ENCODE assay signal across 8 cellular contexts in the genomic region with DNA sequence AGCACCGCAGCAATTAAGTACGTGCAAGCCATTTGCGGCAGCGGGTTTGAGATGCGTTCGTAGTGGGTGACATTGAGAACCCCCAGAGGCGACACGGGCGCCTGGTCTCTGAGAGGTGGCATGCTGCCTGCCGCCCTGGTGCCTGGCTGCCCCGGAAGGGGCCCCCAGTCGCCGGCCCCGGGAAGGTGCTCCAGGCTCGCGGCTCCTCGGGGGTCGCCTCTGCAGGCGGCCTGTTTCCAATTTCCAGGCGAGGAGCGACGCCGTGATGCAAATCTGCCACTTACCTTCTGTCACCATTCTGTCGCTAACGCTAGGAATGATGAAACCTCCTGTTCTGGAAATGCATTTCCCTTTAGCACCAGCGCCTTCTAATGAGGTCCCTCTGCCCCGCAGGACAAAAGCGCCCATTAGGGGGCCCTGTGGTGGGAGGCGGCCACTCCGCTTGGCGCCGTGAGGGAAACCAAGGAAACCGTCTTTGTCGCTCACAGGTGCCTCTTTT. TPM values are rescaled to one million over a fixed set of nuclear protein-coding genes. Genes with fewer than 3 reads are reported as not detected.
DNase-seq lines count a peak whose midpoint lies in the region; ATAC-seq, FAIRE-seq and TF ChIP-seq lines count a peak whose summit lies in the region.

No MANE protein-coding gene starts in this region.

- H3K9ac ChIP-seq in HepG2 (ENCODE audit: insufficient read depth, low read depth, low read length): no peak overlapping the region

- TF ChIP-seq CTCF in HepG2 (CRISPR knock-in tag; IDR thresholded peaks at IDR 0.05): no peak
- TF ChIP-seq CTCF in transverse colon (IDR thresholded peaks at IDR 0.05): no peak

- H3K27ac ChIP-seq in HepG2 (ENCODE audit: extremely low read length, insufficient read depth, low read length) (no peak overlapping the region), transverse colon (no peak overlapping the region)

- BruUV-seq in HepG2 (replicated peaks; lab: Mats Ljungman, UMichigan): no TSS peak

- H3K4me3 ChIP-seq in HepG2 (replicated peaks in 1 of 3; ENCODE audit: insufficient read depth in 1 of 3, low read depth in 2 of 3, low read length in 3 of 3) (peak overlapping the region in 1 of 3 experiments; percentile 5; a peak in 1 of 6 replicates), transverse colon (peak overlapping the region in 3 of 4 donors; percentile 2 to 25 (median 23))

- H3K36me3 Mint-ChIP-seq in activated naive CD4-positive, alpha-beta T cell treated with anti-CD3 and anti-CD28 coated beads for 36 hours (ENCODE audit: low read depth): peaks cover 2% of the 10 kb centered on the region

- H3K4me2 ChIP-seq in HepG2 (ENCODE audit: low read depth, low read length): peak overlapping the region; percentile 46

- 47% methylated on average over 34 of the region's 34 CpGs for whole genome bisulfite sequencing in HepG2 (ENCODE audit: low lambda C conversion rate)
- WGBS in transverse colon (ENCODE audit: low coverage in 1 of 2), 2 donors: 20% methylated on average over 34 of the region's 34 CpGs; no CpG with 5 or more reads in 1 of the 2 donors

- H3K4me1 Mint-ChIP-seq in activated naive CD4-positive, alpha-beta T cell treated with anti-CD3 and anti-CD28 coated beads for 36 hours (ENCODE audit: low read depth): peaks cover 9% of the 10 kb centered on the region

- POLR2A ChIA-PET in HepG2 (lab: Yijun Ruan, JAX): no interaction called here

- CTCF ChIA-PET in activated naive CD4-positive, alpha-beta T cell treated with anti-CD3 and anti-CD28 coated beads for 36 hours (lab: Charles Lee): no interaction called here
- CTCF ChIA-PET in HepG2 (lab: Yijun Ruan, JAX; ENCODE audit: low intra/inter-chr PET ratio, low total read pairs): no interaction called here

- H3K27ac Mint-ChIP-seq in activated naive CD4-positive, alpha-beta T cell treated with anti-CD3 and anti-CD28 coated beads for 36 hours: no peak overlapping the region

- H3K36me3 ChIP-seq in HepG2 (replicated peaks in 1 of 2; ENCODE audit: control insufficient read depth in 1 of 2, insufficient read depth in 2 of 2, low read length in 2 of 2) (no peaks in the 10 kb centered on the region), transverse colon (no peaks in the 10 kb centered on the region)

- no peak for TF ChIP-seq RAD21 in HepG2 (CRISPR knock-in tag; IDR thresholded peaks at IDR 0.05)

- H3K27me3 ChIP-seq in HepG2 (ENCODE audit: control insufficient read depth in 1 of 2, insufficient read depth in 2 of 2, low read length in 2 of 2) (peaks cover 2 to 43% of the 10 kb centered on the region in 2 experiments), transverse colon (peaks cover 68% of the 10 kb centered on the region)

- DNase-seq in AG20443 (ENCODE audit: low spot score) (peak; percentile 22), HepG2 (ENCODE audit: low spot score) (no peak), transverse colon (no peak), RPMI8226 (no peak), NCI-H226 (no peak)
- peak; percentile 14 for DNase-seq in activated naive CD4-positive, alpha-beta T cell treated with anti-CD3 and anti-CD28 coated beads for 36 hours

- no peak for TF ChIP-seq EP300 in HepG2 (IDR thresholded peaks at IDR 0.05; ENCODE audit: low read depth in 2 of 2, low read length in 2 of 2)
- no peak for TF ChIP-seq EP300 in HepG2 (CRISPR knock-in tag; IDR thresholded peaks at IDR 0.05; ENCODE audit: borderline replicate concordance)
- TF ChIP-seq EP300 in transverse colon (IDR thresholded peaks at IDR 0.05; ENCODE audit: low read depth): no peak

- H3K9me3 ChIP-seq in HepG2 (ENCODE audit: low read length): peaks cover 12% of the 10 kb centered on the region
- peaks cover 4 to 5% of the 10 kb centered on the region in 2 donors for H3K9me3 ChIP-seq in transverse colon

- intact Hi-C loops in activated naive CD4-positive, alpha-beta T cell treated with anti-CD3 and anti-CD28 coated beads for 36 hours (cut with micrococcal nuclease): no loop called here
- intact Hi-C loops in HepG2 (cut with micrococcal nuclease; ENCODE audit: unreplicated experiment) (no loop called here), transverse colon (cut with DNase I; ENCODE audit: low total_unique reads) (no loop called here)

- H3K27me3 Mint-ChIP-seq in activated naive CD4-positive, alpha-beta T cell treated with anti-CD3 and anti-CD28 coated beads for 36 hours (ENCODE audit: low read depth): peaks cover 22% of the 10 kb centered on the region

- no peak overlapping the region for H2AFZ ChIP-seq in HepG2 (ENCODE audit: low read length)

- peak; percentile 47 for ATAC-seq in HG02885 (IDR thresholded peaks at IDR 0.05; ENCODE audit: poor library complexity, unreplicated experiment)
- peak; percentile 63 for ATAC-seq in HepG2
- no peak for ATAC-seq in HG03521 (IDR thresholded peaks at IDR 0.05; ENCODE audit: unreplicated experiment)

- H3K79me2 ChIP-seq in HepG2 (ENCODE audit: insufficient read depth, low read length): no peaks in the 10 kb centered on the region

- in situ Hi-C loops in HepG2 (cut with HindIII; ENCODE audit: extremely low pct_ligation_motif_present, low pct_unique_long_range_greater_than_20kb): no loop called here
- in situ Hi-C loops in transverse colon (cut with MboI; ENCODE audit: low pct_ligation_motif_present in 1 of 4, low pct_unique_long_range_greater_than_20kb in 1 of 4, low sequenced_read_pairs in 3 of 4): no loop called here

- H3K9me3 Mint-ChIP-seq in activated naive CD4-positive, alpha-beta T cell treated with anti-CD3 and anti-CD28 coated beads for 36 hours: peaks cover 7% of the 10 kb centered on the region

- H3K4me3 Mint-ChIP-seq in activated naive CD4-positive, alpha-beta T cell treated with anti-CD3 and anti-CD28 coated beads for 36 hours: peak overlapping the region; percentile 73

- no peak for FAIRE-seq in HepG2 (lab: Jason Lieb, UNC)

- H3K4me1 ChIP-seq in HepG2 (ENCODE audit: insufficient read depth, low read length) (no peaks in the 10 kb centered on the region), transverse colon (peaks cover 0 to 14% (median 10%) of the 10 kb centered on the region in 4 donors)

- H4K20me1 ChIP-seq in HepG2 (ENCODE audit: insufficient read depth, low read length): no peaks in the 10 kb centered on the region

- TF ChIP-seq POLR2A in HepG2 (IDR thresholded peaks at IDR 0.05; ENCODE audit: insufficient read depth in 1 of 2, low read depth in 2 of 2, low read length in 2 of 2): no peak
- TF ChIP-seq POLR2A in transverse colon (IDR thresholded peaks at IDR 0.05): no peak

TF ChIP-seq in HepG2, 621 proteins besides CTCF, POLR2A, EP300 and RAD21:
- no peak for TF ChIP-seq ZNF619 (CRISPR knock-in tag; IDR thresholded peaks at IDR 0.05)
- TF ChIP-seq, protein P1, sequence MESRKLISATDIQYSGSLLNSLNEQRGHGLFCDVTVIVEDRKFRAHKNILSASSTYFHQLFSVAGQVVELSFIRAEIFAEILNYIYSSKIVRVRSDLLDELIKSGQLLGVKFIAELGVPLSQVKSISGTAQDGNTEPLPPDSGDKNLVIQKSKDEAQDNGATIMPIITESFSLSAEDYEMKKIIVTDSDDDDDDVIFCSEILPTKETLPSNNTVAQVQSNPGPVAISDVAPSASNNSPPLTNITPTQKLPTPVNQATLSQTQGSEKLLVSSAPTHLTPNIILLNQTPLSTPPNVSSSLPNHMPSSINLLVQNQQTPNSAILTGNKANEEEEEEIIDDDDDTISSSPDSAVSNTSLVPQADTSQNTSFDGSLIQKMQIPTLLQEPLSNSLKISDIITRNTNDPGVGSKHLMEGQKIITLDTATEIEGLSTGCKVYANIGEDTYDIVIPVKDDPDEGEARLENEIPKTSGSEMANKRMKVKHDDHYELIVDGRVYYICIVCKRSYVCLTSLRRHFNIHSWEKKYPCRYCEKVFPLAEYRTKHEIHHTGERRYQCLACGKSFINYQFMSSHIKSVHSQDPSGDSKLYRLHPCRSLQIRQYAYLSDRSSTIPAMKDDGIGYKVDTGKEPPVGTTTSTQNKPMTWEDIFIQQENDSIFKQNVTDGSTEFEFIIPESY (CRISPR knock-in tag; IDR thresholded peaks at IDR 0.05): 0 out of 2 replicates have a peak, but pooled peaks have one; percentile 18

RNA-seq across cellular contexts. Expression of a gene that starts 13.0 kb away (rescaled TPM):
- 10 to 100 TPM; 18.6 to 24.5 TPM for total RNA-seq in activated naive CD4-positive, alpha-beta T cell treated with anti-CD3 and anti-CD28 coated beads for 36 hours
- total RNA-seq in HepG2 (2016; rRNA removed; fragmentation: Illumina TruSeq; extraction: Trizol): 0.15 TPM in 2 replicates
- total RNA-seq in HepG2 (2016; cell fraction: cytosol; rRNA removed; fragmentation: Illumina TruSeq; extraction: Trizol; ENCODE audit: low read depth): not detected in 2 replicates
- 0.13 and 0.31 TPM in 2 replicates for total RNA-seq in HepG2 (2016; cell fraction: insoluble cytoplasmic fraction; rRNA removed; fragmentation: Illumina TruSeq; extraction: Trizol)
- total RNA-seq in HepG2 (2016; cell fraction: membrane; rRNA removed; fragmentation: Illumina TruSeq; extraction: Trizol): 0.09 TPM in 1 of 2 replicates, not detected in the other
- total RNA-seq in HepG2 (2016; cell fraction: nucleus; rRNA removed; fragmentation: Illumina TruSeq; extraction: Trizol): 0.31 and 0.47 TPM in 2 replicates
- polyA plus RNA-seq in HepG2 (2011; rRNA removed): 0.17 and 0.20 TPM in 2 replicates
- polyA plus RNA-seq in HepG2 (2011; cell fraction: cytosol; rRNA removed): 0.05 and 0.21 TPM in 2 replicates
- polyA plus RNA-seq in HepG2 (2011; cell fraction: nucleus; rRNA removed): 0.37 and 0.74 TPM in 2 replicates
- polyA plus RNA-seq in HepG2 (2012): 0.16 and 0.43 TPM in 2 replicates
- not detected in 2 replicates for polyA plus RNA-seq in HepG2 (2016; cell fraction: cytosol; fragmentation: Illumina TruSeq; extraction: Trizol; ENCODE audit: low read depth)
- polyA plus RNA-seq in HepG2 (2016; cell fraction: insoluble cytoplasmic fraction; fragmentation: Illumina TruSeq; extraction: Trizol; ENCODE audit: low read depth): 0.12 and 0.17 TPM in 2 replicates
- polyA plus RNA-seq in HepG2 (2016; cell fraction: membrane; fragmentation: Illumina TruSeq; extraction: Trizol; ENCODE audit: low read depth): 0.03 TPM in 1 of 2 replicates, not detected in the other
- polyA plus RNA-seq in HepG2 (2016; cell fraction: nucleus; fragmentation: Illumina TruSeq; extraction: Trizol; ENCODE audit: insufficient read depth, low read depth): 0.19 and 0.63 TPM in 2 replicates
- polyA minus RNA-seq in HepG2 (2011; rRNA and poly(A)+ RNA removed; ENCODE audit: low replicate concordance): 1.1 TPM in 1 of 2 replicates, not detected in the other
- 0.20 and 0.88 TPM in 2 replicates for polyA minus RNA-seq in HepG2 (2011; cell fraction: cytosol; rRNA and poly(A)+ RNA removed)
- 0.77 and 0.99 TPM in 2 replicates for polyA minus RNA-seq in HepG2 (2011; cell fraction: nucleus; rRNA and poly(A)+ RNA removed)
- total RNA-seq in transverse colon: 1 to 10 TPM in 3 of 4 donors, under 1 TPM in 1; 0.75 to 3.2 (median 2.3) TPM

Comparison
In these comparisons a context has a peak if more than half of its experiments do, and no peak if none do; other contexts are left out.
1. DNase-seq: peak in AG20443 (single experiment) and activated naive CD4-positive, alpha-beta T cell treated with anti-CD3 and anti-CD28 coated beads for 36 hours (single experiment); none in HepG2 (single experiment), transverse colon (single experiment), RPMI8226 (single experiment) and NCI-H226 (single experiment).
2. RNA of a gene that starts 13.0 kb away (total RNA-seq): 18.6 to 24.5 TPM in activated naive CD4-positive, alpha-beta T cell treated with anti-CD3 and anti-CD28 coated beads for 36 hours; 0.75 to 3.2 TPM in transverse colon and 0.09 to 0.47 TPM in HepG2; every median in the first group is over 4 times any median in the second.